Comparison of ENCODE assay signal across 29 cellular contexts in genomic region chr18:44655435-44655834, GRCh38.
"Had no signal": no experiment of that assay in that cellular context is flagged by ENCODE, and none has a peak within 500 bp of the region (broad histone marks: within the 10 kb centered on the region; RNA-seq: fewer than 3 reads in every experiment).

No MANE protein-coding gene starts in this region.

- H3K4me3 Mint-ChIP-seq: activated CD4-positive, alpha-beta memory T cell treated with anti-CD3 and anti-CD28 coated beads, Interleukin-2, amount 10 ng/mL, durations not matched to agents 7 days and 5 days; activated naive CD4-positive, alpha-beta T cell treated with anti-CD3 and anti-CD28 coated beads, Interleukin-2, amount 50 U/mL, for 24 hours; activated naive CD8-positive, alpha-beta T cell treated with anti-CD3 and anti-CD28 coated beads, Interleukin-2, amount 10 ng/mL, durations not matched to agents 7 days and 5 days; activated T-cell treated with anti-CD3 and anti-CD28 coated beads, Interleukin-2, amount 50 U/mL, for 72 hours; activated T-helper 17 cell treated with anti-CD3 and anti-CD28 coated beads, Interleukin-2, amount 50 U/mL, for 72 hours had no signal

- H3K4me3 ChIP-seq: K562, Peyer's patch had no signal

- H3K27ac Mint-ChIP-seq: activated CD4-positive, alpha-beta memory T cell treated with anti-CD3 and anti-CD28 coated beads, Interleukin-2, amount 10 ng/mL, durations not matched to agents 7 days and 5 days; activated naive CD4-positive, alpha-beta T cell treated with anti-CD3 and anti-CD28 coated beads, Interleukin-2, amount 50 U/mL, for 24 hours; activated naive CD8-positive, alpha-beta T cell treated with anti-CD3 and anti-CD28 coated beads, Interleukin-2, amount 10 ng/mL, durations not matched to agents 7 days and 5 days; activated T-cell treated with anti-CD3 and anti-CD28 coated beads, Interleukin-2, amount 50 U/mL, for 72 hours; activated T-helper 17 cell treated with anti-CD3 and anti-CD28 coated beads, Interleukin-2, amount 50 U/mL, for 72 hours had no signal

- DNase-seq: activated CD4-positive, alpha-beta memory T cell treated with anti-CD3 and anti-CD28 coated beads, Interleukin-2, amount 10 ng/mL, durations not matched to agents 7 days and 5 days; activated CD4-positive, alpha-beta T cell treated with anti-CD3 and anti-CD28 coated beads for 1 hour; activated CD4-positive, alpha-beta T cell treated with anti-CD3 and anti-CD28 coated beads for 48 hours; activated CD4-positive, CD25-positive, alpha-beta regulatory T cell; activated gamma-delta T cell; activated naive CD4-positive, alpha-beta T cell treated with Interleukin-2 at 50 U/mL for 16 hours; activated naive CD8-positive, alpha-beta T cell treated with anti-CD3 and anti-CD28 coated beads, Interleukin-2, amount 10 ng/mL, durations not matched to agents 7 days and 5 days; activated T-cell treated with anti-CD3 and anti-CD28 coated beads, Interleukin-2, amount 50 U/mL, for 1 hour; activated T-cell treated with anti-CD3 and anti-CD28 coated beads, Interleukin-2, amount 50 U/mL, for 72 hours; brain microvascular endothelial cell; central memory CD4-positive, alpha-beta T cell; NCI-H1092 treated with DMSO at 0.1 percent for 48 hours; NCI-H1417; NCI-H146; NCI-H187; NCI-H2029 treated with DMSO at 0.1 percent for 48 hours; NCI-H2107; NCI-H2171; NCI-H510A; NCI-H526; NCI-H748 treated with DMSO at 0.1 percent for 48 hours; NK-92 treated with Interleukin-12 subunit alpha and Interleukin-12 subunit beta, amount 100 ng/mL, for 24 hours; Peyer's patch; RPMI8226; SHP77 treated with DMSO at 0.1 percent for 48 hours; WERI-Rb-1 had no signal

- H3K36me3 Mint-ChIP-seq: activated naive CD4-positive, alpha-beta T cell treated with anti-CD3 and anti-CD28 coated beads, Interleukin-2, amount 50 U/mL, for 24 hours; activated naive CD8-positive, alpha-beta T cell treated with anti-CD3 and anti-CD28 coated beads, Interleukin-2, amount 10 ng/mL, durations not matched to agents 7 days and 5 days had no signal

- ATAC-seq: activated T-cell treated with anti-CD3 and anti-CD28 coated beads, Interleukin-2, amount 50 U/mL, for 72 hours; activated T-helper 17 cell treated with anti-CD3 and anti-CD28 coated beads, Interleukin-2, amount 50 U/mL, for 72 hours; K562 had no signal

- H3K4me1 Mint-ChIP-seq: activated CD4-positive, alpha-beta memory T cell treated with anti-CD3 and anti-CD28 coated beads, Interleukin-2, amount 10 ng/mL, durations not matched to agents 7 days and 5 days; activated naive CD4-positive, alpha-beta T cell treated with anti-CD3 and anti-CD28 coated beads, Interleukin-2, amount 50 U/mL, for 24 hours; activated naive CD8-positive, alpha-beta T cell treated with anti-CD3 and anti-CD28 coated beads, Interleukin-2, amount 10 ng/mL, durations not matched to agents 7 days and 5 days; activated T-helper 17 cell treated with anti-CD3 and anti-CD28 coated beads, Interleukin-2, amount 50 U/mL, for 72 hours had no signal

- H3K36me3 ChIP-seq: brain microvascular endothelial cell, Peyer's patch, WERI-Rb-1 had no signal

- H3K9me3 ChIP-seq: Peyer's patch had no signal

- H3K27ac ChIP-seq: Peyer's patch, WERI-Rb-1 had no signal

- FAIRE-seq: K562 had no signal

- H3K4me1 ChIP-seq: Peyer's patch had no signal

- H3K9me3 Mint-ChIP-seq: activated CD4-positive, alpha-beta memory T cell treated with anti-CD3 and anti-CD28 coated beads, Interleukin-2, amount 10 ng/mL, durations not matched to agents 7 days and 5 days; activated naive CD4-positive, alpha-beta T cell treated with anti-CD3 and anti-CD28 coated beads, Interleukin-2, amount 50 U/mL, for 24 hours; activated T-cell treated with anti-CD3 and anti-CD28 coated beads, Interleukin-2, amount 50 U/mL, for 72 hours; activated T-helper 17 cell treated with anti-CD3 and anti-CD28 coated beads, Interleukin-2, amount 50 U/mL, for 72 hours had no signal

- H3K27me3 ChIP-seq: brain microvascular endothelial cell, Peyer's patch had no signal
